ENCODE assay signal across 8 cellular contexts in genomic region chr6:26064619-26065257, GRCh38. TPM values are rescaled to one million over a fixed set of nuclear protein-coding genes. Genes with fewer than 3 reads are reported as not detected.
A peak's percentile ranks its signal among the peaks of the same experiment; 100 is the strongest.
DNase-seq lines count a peak whose midpoint lies in the region; ATAC-seq, FAIRE-seq and TF ChIP-seq lines count a peak whose summit lies in the region.

No MANE protein-coding gene starts in this region.

- H3K27ac ChIP-seq in adrenal gland (no peak overlapping the region), hepatocyte (no peak overlapping the region)

- TF ChIP-seq CTCF in D721Med (IDR thresholded peaks at IDR 0.05; ENCODE audit: insufficient read depth, missing control alignments) (peak; percentile 74), adrenal gland (IDR thresholded peaks at IDR 0.05) (peak; percentile 72 to 86 (median 82)), hepatocyte (IDR thresholded peaks at IDR 0.05; ENCODE audit: poor library complexity) (peak; percentile 72)

- H3K4me3 ChIP-seq in adrenal gland (no peak overlapping the region), hepatocyte (no peak overlapping the region)

- no peak for TF ChIP-seq POLR2A in adrenal gland (IDR thresholded peaks at IDR 0.05)

- ATAC-seq in GM19463 (IDR thresholded peaks at IDR 0.05; ENCODE audit: unreplicated experiment) = no peak

- H3K36me3 ChIP-seq in adrenal gland (replicated peaks in 1 of 2) = no peaks in the 10 kb centered on the region
- H3K36me3 ChIP-seq in hepatocyte (replicated peaks; ENCODE audit: insufficient read depth, low read depth) = no peaks in the 10 kb centered on the region

- H3K79me2 ChIP-seq in hepatocyte = no peaks in the 10 kb centered on the region

- intact Hi-C loops in adrenal gland (cut with DNase I) = loop anchor here (2.0 to 5.0 kb wide), 2 partner anchors 28 to 33 kb away; no protein-coding TSS in a partner anchor

- FAIRE-seq in D721Med (lab: Jason Lieb, UNC) (no peak), HTR-8/SVneo (lab: Jason Lieb, UNC) (no peak)

- H3K9me2 ChIP-seq in hepatocyte (replicated peaks; ENCODE audit: insufficient read depth) = no peaks in the 10 kb centered on the region

- H3K4me2 ChIP-seq in hepatocyte = no peak overlapping the region

- peaks cover 0 to 6% of the 10 kb centered on the region in 2 donors for H3K4me1 ChIP-seq in adrenal gland (replicated peaks in 1 of 2)
- H3K4me1 ChIP-seq in hepatocyte (ENCODE audit: insufficient read depth) = peaks cover 11% of the 10 kb centered on the region

- 24 to 28% (median 27%) methylated on average over 10 of the region's 10 CpGs for WGBS in adrenal gland, 4 donors
- 34% methylated on average over 10 of the region's 10 CpGs for WGBS in hepatocyte (ENCODE audit: low lambda C conversion rate, missing lambda C conversion rate)

- H4K20me1 ChIP-seq in hepatocyte (ENCODE audit: insufficient read depth, poor library complexity, severe bottlenecking) = no peaks in the 10 kb centered on the region

- no peak for DNase-seq in D721Med (ENCODE audit: insufficient read length, low spot score)
- peak; percentile 42 for DNase-seq in HTR-8/SVneo (ENCODE audit: insufficient read length, low spot score)
- peak; percentile 78 for DNase-seq in OCI-M1 (lab: John Stamatoyannopoulos, UW)
- DNase-seq in adrenal gland = peak in 3 of 7 donors; percentile 28 to 51 (median 30)
- DNase-seq in hepatocyte (ENCODE audit: low spot score) = peak; percentile 70
- peak; percentile 24 to 36 for DNase-seq in stimulated activated CD4-positive, alpha-beta T cell treated with anti-CD3 and anti-CD28 coated beads, Interleukin-2, amount 100 ng/mL, for 24 hours
- DNase-seq in NCI-H128 (lab: John Stamatoyannopoulos, UW; ENCODE audit: unreplicated experiment) = no peak

- H2AFZ ChIP-seq in hepatocyte = no peak overlapping the region

- H3K9me3 ChIP-seq in adrenal gland (replicated peaks in 1 of 3) (no peaks in the 10 kb centered on the region), hepatocyte (ENCODE audit: low read depth) (no peaks in the 10 kb centered on the region)

- H3K27me3 ChIP-seq in adrenal gland (no peaks in the 10 kb centered on the region), hepatocyte (no peaks in the 10 kb centered on the region)

RNA-seq across cellular contexts. Expression of gene HFE, which starts 22.5 kb away (rescaled TPM):
- total RNA-seq in adrenal gland (10 to 100 TPM; 12.9 to 32.1 (median 23.6) TPM), hepatocyte (5.6 and 7.4 TPM in 2 replicates)
- polyA plus RNA-seq in adrenal gland (10 to 100 TPM in 1 of 3 donors, 1 to 10 TPM in 2; 6.2 to 15.9 (median 6.4) TPM), hepatocyte (3.6 and 4.5 TPM in 2 replicates)

Comparison
In these comparisons a context has a peak if more than half of its experiments do, and no peak if none do; other contexts are left out.
1. DNase-seq: peak in HTR-8/SVneo (single experiment), OCI-M1 (single experiment), hepatocyte (single experiment) and stimulated activated CD4-positive, alpha-beta T cell treated with anti-CD3 and anti-CD28 coated beads, Interleukin-2, amount 100 ng/mL, for 24 hours (2 of 2); none in D721Med (single experiment) and NCI-H128 (single experiment).
2. Peak in every context shown above with its lines, with median percentiles within 50 percentile points of each other: CTCF ChIP-seq.